25 cellular contexts compared by ENCODE assay signal in genomic region chr6:79416931-79417330, GRCh38.
"Had no signal": no experiment of that assay in that cellular context is flagged by ENCODE, and none has a peak within 500 bp of the region (broad histone marks: within the 10 kb centered on the region; RNA-seq: fewer than 3 reads in every experiment).

No MANE protein-coding gene starts in this region.

- H3K36me3 ChIP-seq: adrenal gland, MG63, SJSA1 had no signal

- H3K4me3 ChIP-seq: adrenal gland, MG63, SJSA1 had no signal

- H3K36me3 Mint-ChIP-seq: activated naive CD8-positive, alpha-beta T cell treated with anti-CD3 and anti-CD28 coated beads, Interleukin-2, amount 10 ng/mL, durations not matched to agents 7 days and 5 days had no signal

- H3K27ac ChIP-seq: adrenal gland, SJSA1 had no signal

- DNase-seq: activated CD4-positive, alpha-beta T cell treated with anti-CD3 and anti-CD28 coated beads for 4 hours; activated CD8-positive, alpha-beta memory T cell treated with anti-CD3 and anti-CD28 coated beads, Interleukin-2, amount 50 U/mL, for 4 hours; activated CD8-positive, alpha-beta T cell treated with anti-CD3 and anti-CD28 coated beads for 36 hours; activated naive CD4-positive, alpha-beta T cell treated with anti-CD3 and anti-CD28 coated beads, Interleukin-2, amount 50 U/mL, for 16 hours; activated naive CD8-positive, alpha-beta T cell treated with anti-CD3 and anti-CD28 coated beads, Interleukin-2, amount 10 ng/mL, durations not matched to agents 7 days and 5 days; adrenal gland; anterior cingulate cortex; cerebellar nuclear complex; MG63; MV-4-11; NCI-H1092 treated with DMSO at 0.1 percent for 48 hours; NCI-H1930; NCI-H2107; NCI-H446 treated with DMSO at 0.1 percent for 48 hours; NCI-H524 treated with DMSO at 0.1 percent for 48 hours; NCI-H774; NK-92 treated with Interleukin-12 subunit alpha and Interleukin-12 subunit beta, amount 100 ng/mL, for 24 hours; PC-3; SHP77; T-helper 17 cell; T-helper 9 cell had no signal

- H3K27me3 ChIP-seq: adrenal gland, MG63, SJSA1 had no signal

- H3K9me3 Mint-ChIP-seq: activated CD8-positive, alpha-beta T cell treated with anti-CD3 and anti-CD28 coated beads for 36 hours; activated naive CD8-positive, alpha-beta T cell treated with anti-CD3 and anti-CD28 coated beads, Interleukin-2, amount 10 ng/mL, durations not matched to agents 7 days and 5 days; dendritic cell treated with granulocyte-macrophage colony-stimulating factor and Interleukin-4, amounts not matched to agents 40 ng/mL and 50 ng/mL, for 4 days had no signal

- H3K9me3 ChIP-seq: adrenal gland, MG63, SJSA1 had no signal

- H3K27ac Mint-ChIP-seq: activated CD8-positive, alpha-beta T cell treated with anti-CD3 and anti-CD28 coated beads for 36 hours; activated naive CD8-positive, alpha-beta T cell treated with anti-CD3 and anti-CD28 coated beads, Interleukin-2, amount 10 ng/mL, durations not matched to agents 7 days and 5 days; dendritic cell treated with granulocyte-macrophage colony-stimulating factor and Interleukin-4, amounts not matched to agents 40 ng/mL and 50 ng/mL, for 4 days; T-helper 17 cell had no signal

- H3K4me3 Mint-ChIP-seq: activated CD8-positive, alpha-beta T cell treated with anti-CD3 and anti-CD28 coated beads for 36 hours; activated naive CD8-positive, alpha-beta T cell treated with anti-CD3 and anti-CD28 coated beads, Interleukin-2, amount 10 ng/mL, durations not matched to agents 7 days and 5 days; dendritic cell treated with granulocyte-macrophage colony-stimulating factor and Interleukin-4, amounts not matched to agents 40 ng/mL and 50 ng/mL, for 4 days; T-helper 17 cell had no signal

- H3K4me1 Mint-ChIP-seq: activated naive CD8-positive, alpha-beta T cell treated with anti-CD3 and anti-CD28 coated beads, Interleukin-2, amount 10 ng/mL, durations not matched to agents 7 days and 5 days; T-helper 17 cell had no signal

- ATAC-seq: activated CD4-positive, CD25-positive, alpha-beta regulatory T cell treated with anti-CD3 and anti-CD28 coated beads, Interleukin-2, amount 50 U/mL, for 24 hours; activated CD8-positive, alpha-beta T cell treated with anti-CD3 and anti-CD28 coated beads for 36 hours; PC-3; SK-N-SH treated with all-trans-retinoic acid at 6 μM for 48 hours; T-helper 17 cell had no signal

- H3K27me3 Mint-ChIP-seq: activated CD8-positive, alpha-beta T cell treated with anti-CD3 and anti-CD28 coated beads for 36 hours; dendritic cell treated with granulocyte-macrophage colony-stimulating factor and Interleukin-4, amounts not matched to agents 40 ng/mL and 50 ng/mL, for 4 days had no signal
